Comparison of ENCODE assay signal across 6 cellular contexts in genomic region chr1:1616838-1617237, GRCh38. TPM values are rescaled to one million over a fixed set of nuclear protein-coding genes. Genes with fewer than 3 reads are reported as not detected.
DNase-seq lines count a peak whose midpoint lies in the region; ATAC-seq and TF ChIP-seq lines count a peak whose summit lies in the region.

No MANE protein-coding gene starts in this region.

- H3K9me3 ChIP-seq in PC-3 (ENCODE audit: low read length) (no peaks in the 10 kb centered on the region), esophagus squamous epithelium (no peaks in the 10 kb centered on the region)

- peaks cover 36% of the 10 kb centered on the region for H3K36me3 Mint-ChIP-seq in stimulated activated effector memory CD8-positive, alpha-beta T cell treated with anti-CD3 and anti-CD28 coated beads, Interleukin-12 subunit alpha, Interleukin-12 subunit beta, amount 100 ng/mL, for 72 hours

- BruUV-seq in PC-3 (replicated peaks; lab: Mats Ljungman, UMichigan): no TSS peak

- intact Hi-C loops in PC-3 (cut with micrococcal nuclease) (loop anchor here (10.0 kb wide), 1 partner anchor 552 kb away; no protein-coding TSS in a partner anchor), esophagus squamous epithelium (cut with DNase I) (no loop called here)

- H3K9me3 Mint-ChIP-seq in stimulated activated effector memory CD8-positive, alpha-beta T cell treated with anti-CD3 and anti-CD28 coated beads, Interleukin-12 subunit alpha, Interleukin-12 subunit beta, amount 100 ng/mL, for 72 hours: no peaks in the 10 kb centered on the region

- TF ChIP-seq POLR2A in esophagus squamous epithelium (IDR thresholded peaks at IDR 0.05): no peak

- DNase-seq in PC-3 (no peak), esophagus squamous epithelium (lab: John Stamatoyannopoulos, UW) (no peak), amniotic stem cell (lab: John Stamatoyannopoulos, UW) (no peak), cortex of kidney (lab: John Stamatoyannopoulos, UW) (no peak)
- DNase-seq in stimulated activated effector memory CD8-positive, alpha-beta T cell treated with anti-CD3 and anti-CD28 coated beads, Interleukin-12 subunit alpha, Interleukin-12 subunit beta, amount 100 ng/mL, for 72 hours (ENCODE audit: low spot score in 2 of 2): no peak

- peak overlapping the region; percentile 66 for H3K4me3 Mint-ChIP-seq in stimulated activated effector memory CD8-positive, alpha-beta T cell treated with anti-CD3 and anti-CD28 coated beads, Interleukin-12 subunit alpha, Interleukin-12 subunit beta, amount 100 ng/mL, for 72 hours

- H3K79me2 ChIP-seq in PC-3 (ENCODE audit: low read length): peaks cover 39% of the 10 kb centered on the region

- H4K20me1 ChIP-seq in PC-3 (ENCODE audit: low read length): peaks cover 16% of the 10 kb centered on the region; the same call in 1 of the 2 replicates

- no peak for TF ChIP-seq CTCF in PC-3 (conservative IDR thresholded peaks at IDR 0.05; ENCODE audit: low read depth, low read length)
- TF ChIP-seq CTCF in esophagus squamous epithelium (IDR thresholded peaks at IDR 0.05): no peak

- CTCF ChIA-PET in PC-3 (lab: Charles Lee): interaction anchor here (0.6 kb wide), 1 partner anchor 41 kb away, joined by 3 read pairs; no protein-coding TSS in a partner anchor

- peak overlapping the region; percentile 21 for H2AFZ ChIP-seq in PC-3 (ENCODE audit: low read length)

- POLR2A ChIA-PET in PC-3 (lab: Charles Lee; ENCODE audit: unreplicated experiment): no interaction called here

- no peak overlapping the region for H3K27ac Mint-ChIP-seq in stimulated activated effector memory CD8-positive, alpha-beta T cell treated with anti-CD3 and anti-CD28 coated beads, Interleukin-12 subunit alpha, Interleukin-12 subunit beta, amount 100 ng/mL, for 72 hours

- peaks cover 28% of the 10 kb centered on the region for H3K4me1 ChIP-seq in PC-3 (ENCODE audit: insufficient read depth, low read length)
- H3K4me1 ChIP-seq in esophagus squamous epithelium: peaks cover 25 to 65% (median 26%) of the 10 kb centered on the region in 3 donors

- peak overlapping the region; percentile 94 for H3K4me3 ChIP-seq in PC-3 (ENCODE audit: low read length)
- H3K4me3 ChIP-seq in esophagus squamous epithelium: peak overlapping the region; percentile 90 to 100 (median 92)

- H3F3A ChIP-seq in PC-3 (ENCODE audit: low read length, unreplicated experiment): peaks cover 4% of the 10 kb centered on the region

- peak overlapping the region; percentile 98 for H3K9ac ChIP-seq in PC-3 (ENCODE audit: low read length)

- no peak overlapping the region for H3K27ac ChIP-seq in PC-3 (ENCODE audit: low read length)
- peak overlapping the region in 3 of 4 donors; percentile 99 to 100 (median 99) for H3K27ac ChIP-seq in esophagus squamous epithelium

- peak overlapping the region; percentile 84 for H3K4me2 ChIP-seq in PC-3 (ENCODE audit: low read length)

- no peaks in the 10 kb centered on the region for H3K9me2 ChIP-seq in PC-3 (replicated peaks; ENCODE audit: low read length)

- no peaks in the 10 kb centered on the region; the same call in 1 of the 2 replicates for H3K36me3 ChIP-seq in PC-3 (ENCODE audit: low read depth, low read length)
- H3K36me3 ChIP-seq in esophagus squamous epithelium: peaks cover 0 to 36% (median 3%) of the 10 kb centered on the region in 3 donors

- no peaks in the 10 kb centered on the region for H3K27me3 ChIP-seq in PC-3 (ENCODE audit: low read length)
- no peaks in the 10 kb centered on the region for H3K27me3 ChIP-seq in esophagus squamous epithelium

- ATAC-seq in PC-3: no peak
- no peak for ATAC-seq in stimulated activated effector memory CD8-positive, alpha-beta T cell treated with anti-CD3 and anti-CD28 coated beads, Interleukin-12 subunit alpha, Interleukin-12 subunit beta, amount 100 ng/mL, for 72 hours
- no peak for ATAC-seq in HG03025 (IDR thresholded peaks at IDR 0.05; ENCODE audit: low FRiP score, unreplicated experiment)

- 80 to 85% methylated on average over 1 to 10 of the region's 19 CpGs for WGBS in esophagus squamous epithelium, 2 donors

- H3K4me1 Mint-ChIP-seq in stimulated activated effector memory CD8-positive, alpha-beta T cell treated with anti-CD3 and anti-CD28 coated beads, Interleukin-12 subunit alpha, Interleukin-12 subunit beta, amount 100 ng/mL, for 72 hours: peaks cover 19% of the 10 kb centered on the region

RNA-seq across cellular contexts. Expression of gene MIB2, which starts 1.5 kb away (rescaled TPM):
- total RNA-seq in PC-3 (2014; rRNA removed) (164 and 218 TPM in 2 replicates), esophagus squamous epithelium (10 to 100 TPM; 80.0 to 99.8 (median 96.6) TPM)

RNA-seq across cellular contexts. Expression of gene MMP23B, which starts 15.1 kb away (rescaled TPM):
- 25.9 and 28.4 TPM in 2 replicates for total RNA-seq in PC-3 (2014; rRNA removed)
- total RNA-seq in esophagus squamous epithelium: 1 to 10 TPM in 3 of 4 donors, under 1 TPM in 1; 0.49 to 7.6 (median 2.7) TPM

RNA-seq across cellular contexts. Expression of gene FNDC10, which starts 16.9 kb away (rescaled TPM):
- total RNA-seq in PC-3 (2014; rRNA removed) (7.9 and 8.8 TPM in 2 replicates), esophagus squamous epithelium (10 to 100 TPM in 1 of 4 donors, 1 to 10 TPM in 3; 5.8 to 15.6 (median 7.9) TPM)

RNA-seq across cellular contexts. Expression of gene CDK11B, which starts 42.0 kb away (rescaled TPM):
- total RNA-seq in PC-3 (2014; rRNA removed) (38.6 and 50.4 TPM in 2 replicates), esophagus squamous epithelium (10 to 100 TPM; 10.1 to 17.2 (median 13.7) TPM)

RNA-seq across cellular contexts. Expression of gene SSU72, which starts 42.2 kb away (rescaled TPM):
- 283 and 310 TPM in 2 replicates for total RNA-seq in PC-3 (2014; rRNA removed)
- 100 to 1,000 TPM in 3 of 4 donors, 10 to 100 TPM in 1; 98.4 to 125 (median 124) TPM for total RNA-seq in esophagus squamous epithelium
